In the genomic region with DNA sequence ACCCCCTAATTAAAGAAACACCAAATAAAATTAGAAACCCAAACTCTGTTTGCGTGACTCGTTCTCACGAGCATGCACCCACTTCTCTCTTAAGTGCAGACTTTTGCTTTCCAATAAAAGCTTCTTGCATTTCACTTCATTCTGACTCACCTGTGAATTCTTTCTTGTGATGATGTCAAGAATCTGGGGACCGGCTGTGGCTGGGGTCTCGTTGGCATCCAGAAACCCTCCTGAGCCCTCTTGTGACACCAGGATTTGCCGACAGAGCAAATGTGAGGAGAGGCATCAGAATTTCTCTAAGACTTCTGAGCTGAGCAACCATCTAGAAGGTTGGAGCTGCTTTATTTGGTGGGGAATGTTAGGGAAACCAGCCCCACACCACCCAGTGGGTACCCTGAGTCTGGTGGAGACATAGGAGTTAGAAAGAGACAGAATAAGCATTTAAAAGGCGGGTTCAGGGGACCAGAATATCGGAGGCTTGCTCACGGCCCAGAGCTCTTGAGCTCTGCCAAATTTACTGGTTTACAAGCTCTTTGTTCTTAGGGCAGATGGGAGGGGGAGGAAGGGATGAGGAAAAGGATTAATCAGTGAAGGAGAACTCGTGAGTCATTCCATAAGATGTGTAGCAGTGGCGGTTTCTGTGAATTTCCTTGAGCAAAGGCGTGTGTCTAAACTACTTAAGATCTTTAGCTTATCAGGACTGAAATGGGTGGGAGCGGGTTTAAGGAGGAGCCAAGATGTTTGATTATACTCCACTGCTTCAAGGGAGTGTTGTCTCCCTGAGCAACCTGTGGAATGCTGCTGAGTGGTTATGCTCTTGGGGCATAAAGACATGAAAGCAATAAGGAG, we compare ENCODE assay signal across 13 cellular contexts. TPM values are rescaled to one million over a fixed set of nuclear protein-coding genes. Genes with fewer than 3 reads are reported as not detected.
DNase-seq lines count a peak whose midpoint lies in the region; ATAC-seq and TF ChIP-seq lines count a peak whose summit lies in the region.
"Had no signal": no experiment of that assay in that cellular context is flagged by ENCODE, and none has a peak within 500 bp of the region (broad histone marks: within the 10 kb centered on the region; RNA-seq: fewer than 3 reads in every experiment).

No MANE protein-coding gene starts in this region.

- H3K27ac ChIP-seq in Peyer's patch (peak overlapping the region in 3 of 4 donors; percentile 74 to 85 (median 80)), esophagus squamous epithelium (peak overlapping the region; percentile 7 to 61 (median 42))
- H3K27ac ChIP-seq: right atrium auricular region had no signal

- H3K27me3 ChIP-seq in Peyer's patch (no peaks in the 10 kb centered on the region), esophagus squamous epithelium (peaks cover 0 to 53% (median 0%) of the 10 kb centered on the region in 4 donors)
- H3K27me3 ChIP-seq: right atrium auricular region had no signal

- peak; percentile 64 for DNase-seq in ELR (ENCODE audit: low read depth)
- DNase-seq in Peyer's patch = peak in 1 of 3 donors; percentile 77
- DNase-seq in esophagus squamous epithelium (lab: John Stamatoyannopoulos, UW) = no peak
- DNase-seq in non-pigmented ciliary epithelial cell (ENCODE audit: low read depth) = peak; percentile 47
- DNase-seq in NCI-H345 treated with DMSO at 0.1 percent for 48 hours (lab: John Stamatoyannopoulos, UW; ENCODE audit: unreplicated experiment) = no peak
- DNase-seq in central memory CD4-positive, alpha-beta T cell = no peak
- DNase-seq in stimulated activated CD4-positive, alpha-beta T cell treated with anti-CD3 and anti-CD28 coated beads, Interleukin-4, amount 100 ng/mL, for 4 hours = no peak
- DNase-seq: activated CD8-positive, alpha-beta memory T cell treated with anti-CD3 and anti-CD28 coated beads, Interleukin-2, amount 50 U/mL, for 48 hours; CD8-positive, alpha-beta memory T cell; NCI-H510A treated with DMSO at 0.1 percent for 48 hours; T-helper 17 cell had no signal

- intact Hi-C loops in esophagus squamous epithelium (cut with DNase I) = no loop called here

- TF ChIP-seq POLR2A in Peyer's patch (IDR thresholded peaks at IDR 0.05) (peak; percentile 66 to 69), esophagus squamous epithelium (IDR thresholded peaks at IDR 0.05) (peak in 1 of 4 donors; percentile 28)

- 28 to 47% methylated on average over 12 to 13 of the region's 13 CpGs for WGBS in esophagus squamous epithelium, 2 donors

- no peak for ATAC-seq in HG03457 (IDR thresholded peaks at IDR 0.05; ENCODE audit: unreplicated experiment)
- ATAC-seq: T-helper 17 cell had no signal

- TF ChIP-seq CTCF in Peyer's patch (IDR thresholded peaks at IDR 0.05) (no peak), esophagus squamous epithelium (IDR thresholded peaks at IDR 0.05) (no peak)

- H3K36me3 ChIP-seq in Peyer's patch (no peaks in the 10 kb centered on the region), esophagus squamous epithelium (no peaks in the 10 kb centered on the region)
- H3K36me3 ChIP-seq: right atrium auricular region had no signal

- peak overlapping the region in 2 of 4 donors; percentile 17 to 23 for H3K4me3 ChIP-seq in Peyer's patch
- H3K4me3 ChIP-seq in esophagus squamous epithelium = no peak overlapping the region
- H3K4me3 ChIP-seq: right atrium auricular region had no signal

- H3K9me3 ChIP-seq in Peyer's patch (peaks cover 0 to 2% (median 0%) of the 10 kb centered on the region in 4 donors), esophagus squamous epithelium (peaks cover 0 to 4% (median 0%) of the 10 kb centered on the region in 3 donors)
- H3K9me3 ChIP-seq: right atrium auricular region had no signal

- H3K4me1 ChIP-seq in Peyer's patch = peaks cover 0 to 22% (median 1%) of the 10 kb centered on the region in 4 donors
- peaks cover 6 to 66% (median 19%) of the 10 kb centered on the region in 3 donors for H3K4me1 ChIP-seq in esophagus squamous epithelium
- H3K4me1 ChIP-seq: right atrium auricular region had no signal

RNA-seq across cellular contexts. Expression of a gene that starts 24.2 kb away (rescaled TPM):
- total RNA-seq in Peyer's patch (100 to 1,000 TPM in 3 of 4 donors, 10 to 100 TPM in 1; 26.4 to 218 (median 175) TPM), esophagus squamous epithelium (1 to 10 TPM in 1 of 4 donors, under 1 TPM in 3; 0.11 to 5.7 (median 0.67) TPM)
- total RNA-seq: CD8-positive, alpha-beta memory T cell had no signal

Comparison
In these comparisons a context has a peak if more than half of its experiments do, and no peak if none do; other contexts are left out.
1. DNase-seq: peak in ELR (single experiment) and non-pigmented ciliary epithelial cell (single experiment); none in esophagus squamous epithelium (single experiment), NCI-H345 treated with DMSO at 0.1 percent for 48 hours (single experiment), central memory CD4-positive, alpha-beta T cell (single experiment) and stimulated activated CD4-positive, alpha-beta T cell treated with anti-CD3 and anti-CD28 coated beads, Interleukin-4, amount 100 ng/mL, for 4 hours (0 of 2).
2. RNA of a gene that starts 24.2 kb away (total RNA-seq): 26.4 to 218 TPM in Peyer's patch; 0.11 to 5.7 TPM in esophagus squamous epithelium; every median in the first group is over 4 times any median in the second.